In genomic region chr5:159244163-159244562, GRCh38 we compare ENCODE assay signal across 1 cellular context.
TF ChIP-seq lines count a peak whose summit lies in the region.

No MANE protein-coding gene starts in this region.

TF ChIP-seq in HepG2, 621 proteins besides CTCF, POLR2A, EP300 and RAD21:
- TF ChIP-seq, protein P1, sequence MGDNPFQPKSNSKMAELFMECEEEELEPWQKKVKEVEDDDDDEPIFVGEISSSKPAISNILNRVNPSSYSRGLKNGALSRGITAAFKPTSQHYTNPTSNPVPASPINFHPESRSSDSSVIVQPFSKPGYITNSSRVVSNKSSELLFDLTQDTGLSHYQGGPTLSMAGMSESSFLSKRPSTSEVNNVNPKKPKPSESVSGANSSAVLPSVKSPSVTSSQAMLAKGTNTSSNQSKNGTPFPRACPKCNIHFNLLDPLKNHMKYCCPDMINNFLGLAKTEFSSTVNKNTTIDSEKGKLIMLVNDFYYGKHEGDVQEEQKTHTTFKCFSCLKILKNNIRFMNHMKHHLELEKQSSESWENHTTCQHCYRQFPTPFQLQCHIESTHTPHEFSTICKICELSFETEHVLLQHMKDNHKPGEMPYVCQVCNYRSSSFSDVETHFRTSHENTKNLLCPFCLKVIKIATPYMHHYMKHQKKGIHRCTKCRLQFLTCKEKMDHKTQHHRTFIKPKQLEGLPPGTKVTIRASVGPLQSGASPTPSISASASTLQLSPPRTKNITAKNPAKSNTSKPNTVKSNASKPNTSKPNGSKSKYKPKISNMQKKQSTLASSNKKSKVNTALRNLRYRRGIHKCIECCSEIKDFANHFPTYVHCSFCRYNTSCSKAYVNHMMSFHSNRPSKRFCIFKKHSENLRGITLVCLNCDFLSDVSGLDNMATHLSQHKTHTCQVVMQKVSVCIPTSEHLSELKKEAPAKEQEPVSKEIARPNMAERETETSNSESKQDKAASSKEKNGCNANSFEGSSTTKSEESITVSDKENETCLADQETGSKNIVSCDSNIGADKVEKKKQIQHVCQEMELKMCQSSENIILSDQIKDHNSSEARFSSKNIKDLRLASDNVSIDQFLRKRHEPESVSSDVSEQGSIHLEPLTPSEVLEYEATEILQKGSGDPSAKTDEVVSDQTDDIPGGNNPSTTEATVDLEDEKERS (CRISPR knock-in tag; IDR thresholded peaks at IDR 0.05): no peak
- TF ChIP-seq GATAD2A (CRISPR knock-in tag; IDR thresholded peaks at IDR 0.05) (no peak), ZZZ3 (CRISPR knock-in tag; IDR thresholded peaks at IDR 0.05; ENCODE audit: borderline replicate concordance) (no peak), RFX5 (IDR thresholded peaks at IDR 0.05; ENCODE audit: low read depth, low read length) (peak; percentile 62; the same call in 1 of the 2 replicates), EZH2 (conservative IDR thresholded peaks at IDR 0.05; ENCODE audit: low read depth, low read length) (no peak)
- TF ChIP-seq, protein P2, sequence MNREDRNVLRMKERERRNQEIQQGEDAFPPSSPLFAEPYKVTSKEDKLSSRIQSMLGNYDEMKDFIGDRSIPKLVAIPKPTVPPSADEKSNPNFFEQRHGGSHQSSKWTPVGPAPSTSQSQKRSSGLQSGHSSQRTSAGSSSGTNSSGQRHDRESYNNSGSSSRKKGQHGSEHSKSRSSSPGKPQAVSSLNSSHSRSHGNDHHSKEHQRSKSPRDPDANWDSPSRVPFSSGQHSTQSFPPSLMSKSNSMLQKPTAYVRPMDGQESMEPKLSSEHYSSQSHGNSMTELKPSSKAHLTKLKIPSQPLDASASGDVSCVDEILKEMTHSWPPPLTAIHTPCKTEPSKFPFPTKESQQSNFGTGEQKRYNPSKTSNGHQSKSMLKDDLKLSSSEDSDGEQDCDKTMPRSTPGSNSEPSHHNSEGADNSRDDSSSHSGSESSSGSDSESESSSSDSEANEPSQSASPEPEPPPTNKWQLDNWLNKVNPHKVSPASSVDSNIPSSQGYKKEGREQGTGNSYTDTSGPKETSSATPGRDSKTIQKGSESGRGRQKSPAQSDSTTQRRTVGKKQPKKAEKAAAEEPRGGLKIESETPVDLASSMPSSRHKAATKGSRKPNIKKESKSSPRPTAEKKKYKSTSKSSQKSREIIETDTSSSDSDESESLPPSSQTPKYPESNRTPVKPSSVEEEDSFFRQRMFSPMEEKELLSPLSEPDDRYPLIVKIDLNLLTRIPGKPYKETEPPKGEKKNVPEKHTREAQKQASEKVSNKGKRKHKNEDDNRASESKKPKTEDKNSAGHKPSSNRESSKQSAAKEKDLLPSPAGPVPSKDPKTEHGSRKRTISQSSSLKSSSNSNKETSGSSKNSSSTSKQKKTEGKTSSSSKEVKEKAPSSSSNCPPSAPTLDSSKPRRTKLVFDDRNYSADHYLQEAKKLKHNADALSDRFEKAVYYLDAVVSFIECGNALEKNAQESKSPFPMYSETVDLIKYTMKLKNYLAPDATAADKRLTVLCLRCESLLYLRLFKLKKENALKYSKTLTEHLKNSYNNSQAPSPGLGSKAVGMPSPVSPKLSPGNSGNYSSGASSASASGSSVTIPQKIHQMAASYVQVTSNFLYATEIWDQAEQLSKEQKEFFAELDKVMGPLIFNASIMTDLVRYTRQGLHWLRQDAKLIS (CRISPR knock-in tag; IDR thresholded peaks at IDR 0.05): no peak
